Comparison of ENCODE assay signal across 20 cellular contexts in genomic region chr10:131588704-131589220, GRCh38.
DNase-seq lines count a peak whose midpoint lies in the region; FAIRE-seq and TF ChIP-seq lines count a peak whose summit lies in the region.
"Had no signal": no experiment of that assay in that cellular context is flagged by ENCODE, and none has a peak within 500 bp of the region (broad histone marks: within the 10 kb centered on the region; RNA-seq: fewer than 3 reads in every experiment).

No MANE protein-coding gene starts in this region.

- no peak overlapping the region for H2BK5ac ChIP-seq in neuronal stem cell (ENCODE audit: low read length)

- H3K27ac Mint-ChIP-seq in activated CD4-positive, alpha-beta T cell treated with anti-CD3 and anti-CD28 coated beads, Interleukin-2, amount 10 ng/mL, durations not matched to agents 24 days and 14 days, result no peak overlapping the region
- H3K27ac Mint-ChIP-seq: CD14-positive monocyte; CD4-positive, alpha-beta memory T cell; GM23338 had no signal

- no peaks in the 10 kb centered on the region for H3K4me1 Mint-ChIP-seq in activated CD4-positive, alpha-beta T cell treated with anti-CD3 and anti-CD28 coated beads, Interleukin-2, amount 10 ng/mL, durations not matched to agents 24 days and 14 days
- H3K4me1 Mint-ChIP-seq: CD4-positive, alpha-beta memory T cell; GM23338 had no signal

- peak overlapping the region; percentile 17 for H3K23ac ChIP-seq in neuronal stem cell (ENCODE audit: low read depth, low read length, poor library complexity)

- H3K9me3 ChIP-seq in kidney (ENCODE audit: control insufficient read depth in 1 of 2, low read length in 2 of 2), result no peaks in the 10 kb centered on the region
- H3K9me3 ChIP-seq in neuronal stem cell (replicated peaks in 1 of 2; ENCODE audit: control insufficient read depth in 2 of 2, insufficient read depth in 1 of 2, low read depth in 1 of 2, low read length in 2 of 2), result no peaks in the 10 kb centered on the region
- peaks cover 0 to 10% (median 0%) of the 10 kb centered on the region in 8 donors for H3K9me3 ChIP-seq in spleen
- H3K9me3 ChIP-seq: A549, BLaER1 had no signal

- intact Hi-C loops in activated CD4-positive, alpha-beta T cell treated with anti-CD3 and anti-CD28 coated beads, Interleukin-2, amount 10 ng/mL, durations not matched to agents 24 days and 14 days (cut with micrococcal nuclease), result no loop called here
- intact Hi-C loops in kidney (cut with DNase I) (no loop called here), spleen (cut with DNase I; ENCODE audit: low total_unique reads) (no loop called here)

- H4K91ac ChIP-seq in neuronal stem cell (ENCODE audit: low read depth, low read length, poor library complexity), result no peak overlapping the region

- H2AK5ac ChIP-seq in neuronal stem cell (ENCODE audit: low read depth, low read length), result peak overlapping the region; percentile 90

- no peak overlapping the region for H3K4ac ChIP-seq in neuronal stem cell (ENCODE audit: low read length)

- H3K36me3 ChIP-seq in kidney (ENCODE audit: control insufficient read depth in 1 of 2, insufficient read depth in 2 of 2, low read length in 2 of 2) (no peaks in the 10 kb centered on the region), neuronal stem cell (replicated peaks in 1 of 2; ENCODE audit: control insufficient read depth in 2 of 2, insufficient read depth in 2 of 2, low read length in 2 of 2) (no peaks in the 10 kb centered on the region), spleen (no peaks in the 10 kb centered on the region)
- H3K36me3 ChIP-seq: BLaER1 had no signal

- no peak overlapping the region for H3K14ac ChIP-seq in neuronal stem cell (ENCODE audit: low read length)

- peak; percentile 16 for DNase-seq in activated CD4-positive, alpha-beta T cell treated with anti-CD3 and anti-CD28 coated beads, Interleukin-2, amount 10 ng/mL, durations not matched to agents 24 days and 14 days
- no peak for DNase-seq in activated CD4-positive, alpha-beta T cell treated with anti-CD3 and anti-CD28 coated beads for 1 hour
- DNase-seq in cerebellum (ENCODE audit: low spot score), result peak; percentile 12
- DNase-seq in kidney, result peak; percentile 44
- DNase-seq in neuronal stem cell (ENCODE audit: low spot score), result no peak
- DNase-seq in ACHN, result no peak
- DNase-seq in NAMALWA (ENCODE audit: low spot score), result no peak
- DNase-seq in spleen, result no peak
- DNase-seq: CD4-positive, alpha-beta memory T cell; DMS153; DMS79; GF-D8; H7; IMR-90 had no signal

- H3K27me3 ChIP-seq in neuronal stem cell (ENCODE audit: control insufficient read depth in 3 of 3, insufficient read depth in 3 of 3, low read depth in 1 of 3, low read length in 3 of 3), result no peaks in the 10 kb centered on the region
- H3K27me3 ChIP-seq in spleen (replicated peaks in 1 of 7), result peaks cover 0 to 9% (median 0%) of the 10 kb centered on the region in 7 donors
- H3K27me3 ChIP-seq: BLaER1 had no signal

- no peak overlapping the region for H2AFZ ChIP-seq in neuronal stem cell (ENCODE audit: low read length)
- H2AFZ ChIP-seq: GM23338 had no signal

- no CpG with 5 or more reads among the region's 11 CpGs for WGBS in neuronal stem cell (ENCODE audit: extremely low coverage in 2 of 2, insufficient read length in 2 of 2, insufficient replicate concordance in 1 of 2), 2 donors
- WGBS in spleen, 5 donors, result 80 to 87% (median 83%) methylated on average over 10 to 11 of the region's 11 CpGs

- no peak overlapping the region for H3K27ac ChIP-seq in kidney (ENCODE audit: low read depth in 2 of 2, low read length in 2 of 2)
- no peak overlapping the region for H3K27ac ChIP-seq in neuronal stem cell (replicated peaks; ENCODE audit: low read length)
- H3K27ac ChIP-seq in spleen, result no peak overlapping the region
- H3K27ac ChIP-seq: 22Rv1, A549, BLaER1 had no signal

- no peak for TF ChIP-seq CTCF in kidney (IDR thresholded peaks at IDR 0.05; ENCODE audit: borderline replicate concordance, extremely low read depth, insufficient read depth)
- no peak for TF ChIP-seq CTCF in spleen (IDR thresholded peaks at IDR 0.05 in 8 of 11, conservative IDR thresholded peaks at IDR 0.05 in 3 of 11)

- no peak overlapping the region for H3K4me2 ChIP-seq in neuronal stem cell (ENCODE audit: insufficient read depth, low read length, poor library complexity, severe bottlenecking)
- H3K4me2 ChIP-seq: A549, BLaER1, GM23338 had no signal

- no peaks in the 10 kb centered on the region for H3K27me3 Mint-ChIP-seq in activated CD4-positive, alpha-beta T cell treated with anti-CD3 and anti-CD28 coated beads, Interleukin-2, amount 10 ng/mL, durations not matched to agents 24 days and 14 days

- no peak overlapping the region for H3K9ac ChIP-seq in kidney (ENCODE audit: low read length in 2 of 2)
- no peak overlapping the region for H3K9ac ChIP-seq in neuronal stem cell (ENCODE audit: low read depth, low read length, poor library complexity)
- H3K9ac ChIP-seq: BLaER1 had no signal

- H2BK12ac ChIP-seq in neuronal stem cell (ENCODE audit: low read length), result no peak overlapping the region

- peak overlapping the region; percentile 67 for H2BK120ac ChIP-seq in neuronal stem cell (ENCODE audit: low read depth, low read length)

- no peak for TF ChIP-seq POLR2A in spleen (IDR thresholded peaks at IDR 0.05)

- H3K4me1 ChIP-seq in kidney (ENCODE audit: control insufficient read depth in 1 of 2, insufficient read depth in 1 of 2, low read depth in 1 of 2, low read length in 2 of 2), result no peaks in the 10 kb centered on the region
- peaks cover 0 to 4% of the 10 kb centered on the region in 2 donors for H3K4me1 ChIP-seq in neuronal stem cell (ENCODE audit: control insufficient read depth in 2 of 2, insufficient read depth in 1 of 2, low read depth in 1 of 2, low read length in 2 of 2)
- H3K4me1 ChIP-seq in spleen, result no peaks in the 10 kb centered on the region
- H3K4me1 ChIP-seq: A549 had no signal

- H3K4me3 Mint-ChIP-seq in activated CD4-positive, alpha-beta T cell treated with anti-CD3 and anti-CD28 coated beads, Interleukin-2, amount 10 ng/mL, durations not matched to agents 24 days and 14 days, result no peak overlapping the region
- H3K4me3 Mint-ChIP-seq: CD4-positive, alpha-beta memory T cell; GM23338 had no signal

- FAIRE-seq in kidney (lab: Jason Lieb, UNC), result no peak
- FAIRE-seq: A549, HTR-8/SVneo had no signal

- H3K4me3 ChIP-seq in kidney (ENCODE audit: low read length in 2 of 2) (no peak overlapping the region), neuronal stem cell (ENCODE audit: low read length in 2 of 2) (peak overlapping the region in 1 of 2 donors; percentile 16), spleen (no peak overlapping the region)
- H3K4me3 ChIP-seq: A549, BLaER1, GM23338 had no signal

- in situ Hi-C loops in ACHN (cut with HindIII; ENCODE audit: low pct_ligation_motif_present, low pct_unique_long_range_greater_than_20kb, low sequenced_read_pairs), result no loop called here

- H4K8ac ChIP-seq in neuronal stem cell (ENCODE audit: low read depth, low read length), result no peak overlapping the region

- H3K9me3 Mint-ChIP-seq in activated CD4-positive, alpha-beta T cell treated with anti-CD3 and anti-CD28 coated beads, Interleukin-2, amount 10 ng/mL, durations not matched to agents 24 days and 14 days, result no peaks in the 10 kb centered on the region

- peak overlapping the region; percentile 91 for H3K18ac ChIP-seq in neuronal stem cell (ENCODE audit: low read length)

- no peaks in the 10 kb centered on the region for H3K36me3 Mint-ChIP-seq in activated CD4-positive, alpha-beta T cell treated with anti-CD3 and anti-CD28 coated beads, Interleukin-2, amount 10 ng/mL, durations not matched to agents 24 days and 14 days (ENCODE audit: low read depth)
- H3K36me3 Mint-ChIP-seq: CD14-positive monocyte; CD4-positive, alpha-beta memory T cell had no signal

- no peaks in the 10 kb centered on the region for H3K79me1 ChIP-seq in neuronal stem cell (ENCODE audit: low read depth, low read length)

- H2BK15ac ChIP-seq in neuronal stem cell (ENCODE audit: low read length), result peak overlapping the region; percentile 85

Comparison
In these comparisons a context has a peak if more than half of its experiments do, and no peak if none do; other contexts are left out.
1. DNase-seq: peak in activated CD4-positive, alpha-beta T cell treated with anti-CD3 and anti-CD28 coated beads, Interleukin-2, amount 10 ng/mL, durations not matched to agents 24 days and 14 days (single experiment), cerebellum (single experiment) and kidney (single experiment); none in activated CD4-positive, alpha-beta T cell treated with anti-CD3 and anti-CD28 coated beads for 1 hour (single experiment), neuronal stem cell (single experiment), ACHN (single experiment), NAMALWA (single experiment) and spleen (single experiment).